1 cellular context compared by ENCODE assay signal in the genomic region with DNA sequence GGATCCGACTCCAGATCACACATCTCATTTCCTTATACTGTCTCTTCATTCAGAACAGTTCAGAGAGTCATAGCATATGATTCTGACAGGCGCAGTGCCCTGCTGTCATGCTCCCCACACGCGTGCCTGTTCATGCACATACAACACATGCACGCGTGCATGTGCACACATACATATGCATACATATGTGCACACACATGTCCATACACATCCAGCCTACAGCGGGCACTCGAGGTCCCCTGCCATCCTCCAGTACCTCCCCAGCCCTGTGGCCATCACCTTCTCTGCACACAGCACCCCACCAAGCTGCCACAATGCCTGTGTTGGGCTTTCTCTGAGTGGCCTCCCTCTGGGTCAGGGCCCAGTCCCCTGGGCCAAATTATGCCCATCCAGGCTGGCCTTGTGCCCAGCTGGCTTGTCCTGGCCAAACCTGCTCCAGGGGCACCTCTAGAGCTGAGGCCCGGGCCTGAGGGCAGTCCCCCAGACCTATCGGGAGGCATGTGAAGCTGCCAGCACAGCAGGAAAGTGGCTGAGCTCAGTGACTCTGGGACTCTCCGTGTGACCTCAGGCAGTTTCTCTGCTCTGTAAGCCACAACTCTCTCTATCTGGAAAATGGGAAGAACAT.
TF ChIP-seq lines count a peak whose summit lies in the region.

No MANE protein-coding gene starts in this region.

TF ChIP-seq in GM23338, 12 proteins besides CTCF, POLR2A, EP300 and RAD21 (continued from another document):
- TF ChIP-seq, protein P1, sequence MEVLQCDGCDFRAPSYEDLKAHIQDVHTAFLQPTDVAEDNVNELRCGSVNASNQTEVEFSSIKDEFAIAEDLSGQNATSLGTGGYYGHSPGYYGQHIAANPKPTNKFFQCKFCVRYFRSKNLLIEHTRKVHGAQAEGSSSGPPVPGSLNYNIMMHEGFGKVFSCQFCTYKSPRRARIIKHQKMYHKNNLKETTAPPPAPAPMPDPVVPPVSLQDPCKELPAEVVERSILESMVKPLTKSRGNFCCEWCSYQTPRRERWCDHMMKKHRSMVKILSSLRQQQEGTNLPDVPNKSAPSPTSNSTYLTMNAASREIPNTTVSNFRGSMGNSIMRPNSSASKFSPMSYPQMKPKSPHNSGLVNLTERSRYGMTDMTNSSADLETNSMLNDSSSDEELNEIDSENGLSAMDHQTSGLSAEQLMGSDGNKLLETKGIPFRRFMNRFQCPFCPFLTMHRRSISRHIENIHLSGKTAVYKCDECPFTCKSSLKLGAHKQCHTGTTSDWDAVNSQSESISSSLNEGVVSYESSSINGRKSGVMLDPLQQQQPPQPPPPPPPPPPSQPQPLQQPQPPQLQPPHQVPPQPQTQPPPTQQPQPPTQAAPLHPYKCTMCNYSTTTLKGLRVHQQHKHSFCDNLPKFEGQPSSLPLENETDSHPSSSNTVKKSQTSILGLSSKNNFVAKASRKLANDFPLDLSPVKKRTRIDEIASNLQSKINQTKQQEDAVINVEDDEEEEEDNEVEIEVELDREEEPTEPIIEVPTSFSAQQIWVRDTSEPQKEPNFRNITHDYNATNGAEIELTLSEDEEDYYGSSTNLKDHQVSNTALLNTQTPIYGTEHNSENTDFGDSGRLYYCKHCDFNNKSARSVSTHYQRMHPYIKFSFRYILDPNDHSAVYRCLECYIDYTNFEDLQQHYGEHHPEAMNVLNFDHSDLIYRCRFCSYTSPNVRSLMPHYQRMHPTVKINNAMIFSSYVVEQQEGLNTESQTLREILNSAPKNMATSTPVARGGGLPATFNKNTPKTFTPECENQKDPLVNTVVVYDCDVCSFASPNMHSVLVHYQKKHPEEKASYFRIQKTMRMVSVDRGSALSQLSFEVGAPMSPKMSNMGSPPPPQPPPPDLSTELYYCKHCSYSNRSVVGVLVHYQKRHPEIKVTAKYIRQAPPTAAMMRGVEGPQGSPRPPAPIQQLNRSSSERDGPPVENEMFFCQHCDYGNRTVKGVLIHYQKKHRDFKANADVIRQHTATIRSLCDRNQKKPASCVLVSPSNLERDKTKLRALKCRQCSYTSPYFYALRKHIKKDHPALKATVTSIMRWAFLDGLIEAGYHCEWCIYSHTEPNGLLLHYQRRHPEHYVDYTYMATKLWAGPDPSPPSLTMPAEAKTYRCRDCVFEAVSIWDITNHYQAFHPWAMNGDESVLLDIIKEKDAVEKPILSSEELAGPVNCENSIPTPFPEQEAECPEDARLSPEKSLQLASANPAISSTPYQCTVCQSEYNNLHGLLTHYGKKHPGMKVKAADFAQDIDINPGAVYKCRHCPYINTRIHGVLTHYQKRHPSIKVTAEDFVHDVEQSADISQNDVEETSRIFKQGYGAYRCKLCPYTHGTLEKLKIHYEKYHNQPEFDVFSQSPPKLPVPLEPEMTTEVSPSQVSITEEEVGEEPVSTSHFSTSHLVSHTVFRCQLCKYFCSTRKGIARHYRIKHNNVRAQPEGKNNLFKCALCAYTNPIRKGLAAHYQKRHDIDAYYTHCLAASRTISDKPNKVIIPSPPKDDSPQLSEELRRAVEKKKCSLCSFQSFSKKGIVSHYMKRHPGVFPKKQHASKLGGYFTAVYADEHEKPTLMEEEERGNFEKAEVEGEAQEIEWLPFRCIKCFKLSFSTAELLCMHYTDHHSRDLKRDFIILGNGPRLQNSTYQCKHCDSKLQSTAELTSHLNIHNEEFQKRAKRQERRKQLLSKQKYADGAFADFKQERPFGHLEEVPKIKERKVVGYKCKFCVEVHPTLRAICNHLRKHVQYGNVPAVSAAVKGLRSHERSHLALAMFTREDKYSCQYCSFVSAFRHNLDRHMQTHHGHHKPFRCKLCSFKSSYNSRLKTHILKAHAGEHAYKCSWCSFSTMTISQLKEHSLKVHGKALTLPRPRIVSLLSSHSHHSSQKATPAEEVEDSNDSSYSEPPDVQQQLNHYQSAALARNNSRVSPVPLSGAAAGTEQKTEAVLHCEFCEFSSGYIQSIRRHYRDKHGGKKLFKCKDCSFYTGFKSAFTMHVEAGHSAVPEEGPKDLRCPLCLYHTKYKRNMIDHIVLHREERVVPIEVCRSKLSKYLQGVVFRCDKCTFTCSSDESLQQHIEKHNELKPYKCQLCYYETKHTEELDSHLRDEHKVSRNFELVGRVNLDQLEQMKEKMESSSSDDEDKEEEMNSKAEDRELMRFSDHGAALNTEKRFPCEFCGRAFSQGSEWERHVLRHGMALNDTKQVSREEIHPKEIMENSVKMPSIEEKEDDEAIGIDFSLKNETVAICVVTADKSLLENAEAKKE (CRISPR knock-in tag; IDR thresholded peaks at IDR 0.05), result no peak
- TF ChIP-seq JUNB (IDR thresholded peaks at IDR 0.05; ENCODE audit: unreplicated experiment) (no peak), EZH2phosphoT487 (IDR thresholded peaks at IDR 0.05; ENCODE audit: unreplicated experiment) (no peak), ZNF114 (CRISPR knock-in tag; IDR thresholded peaks at IDR 0.05) (no peak), NANOG (IDR thresholded peaks at IDR 0.05; ENCODE audit: borderline replicate concordance) (no peak), ZNF331 (CRISPR knock-in tag; IDR thresholded peaks at IDR 0.05; ENCODE audit: low read depth) (no peak)
- TF ChIP-seq, protein P2, sequence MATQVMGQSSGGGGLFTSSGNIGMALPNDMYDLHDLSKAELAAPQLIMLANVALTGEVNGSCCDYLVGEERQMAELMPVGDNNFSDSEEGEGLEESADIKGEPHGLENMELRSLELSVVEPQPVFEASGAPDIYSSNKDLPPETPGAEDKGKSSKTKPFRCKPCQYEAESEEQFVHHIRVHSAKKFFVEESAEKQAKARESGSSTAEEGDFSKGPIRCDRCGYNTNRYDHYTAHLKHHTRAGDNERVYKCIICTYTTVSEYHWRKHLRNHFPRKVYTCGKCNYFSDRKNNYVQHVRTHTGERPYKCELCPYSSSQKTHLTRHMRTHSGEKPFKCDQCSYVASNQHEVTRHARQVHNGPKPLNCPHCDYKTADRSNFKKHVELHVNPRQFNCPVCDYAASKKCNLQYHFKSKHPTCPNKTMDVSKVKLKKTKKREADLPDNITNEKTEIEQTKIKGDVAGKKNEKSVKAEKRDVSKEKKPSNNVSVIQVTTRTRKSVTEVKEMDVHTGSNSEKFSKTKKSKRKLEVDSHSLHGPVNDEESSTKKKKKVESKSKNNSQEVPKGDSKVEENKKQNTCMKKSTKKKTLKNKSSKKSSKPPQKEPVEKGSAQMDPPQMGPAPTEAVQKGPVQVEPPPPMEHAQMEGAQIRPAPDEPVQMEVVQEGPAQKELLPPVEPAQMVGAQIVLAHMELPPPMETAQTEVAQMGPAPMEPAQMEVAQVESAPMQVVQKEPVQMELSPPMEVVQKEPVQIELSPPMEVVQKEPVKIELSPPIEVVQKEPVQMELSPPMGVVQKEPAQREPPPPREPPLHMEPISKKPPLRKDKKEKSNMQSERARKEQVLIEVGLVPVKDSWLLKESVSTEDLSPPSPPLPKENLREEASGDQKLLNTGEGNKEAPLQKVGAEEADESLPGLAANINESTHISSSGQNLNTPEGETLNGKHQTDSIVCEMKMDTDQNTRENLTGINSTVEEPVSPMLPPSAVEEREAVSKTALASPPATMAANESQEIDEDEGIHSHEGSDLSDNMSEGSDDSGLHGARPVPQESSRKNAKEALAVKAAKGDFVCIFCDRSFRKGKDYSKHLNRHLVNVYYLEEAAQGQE (IDR thresholded peaks at IDR 0.05; ENCODE audit: unreplicated experiment), result no peak
